8 cellular contexts compared by ENCODE assay signal in the genomic region with DNA sequence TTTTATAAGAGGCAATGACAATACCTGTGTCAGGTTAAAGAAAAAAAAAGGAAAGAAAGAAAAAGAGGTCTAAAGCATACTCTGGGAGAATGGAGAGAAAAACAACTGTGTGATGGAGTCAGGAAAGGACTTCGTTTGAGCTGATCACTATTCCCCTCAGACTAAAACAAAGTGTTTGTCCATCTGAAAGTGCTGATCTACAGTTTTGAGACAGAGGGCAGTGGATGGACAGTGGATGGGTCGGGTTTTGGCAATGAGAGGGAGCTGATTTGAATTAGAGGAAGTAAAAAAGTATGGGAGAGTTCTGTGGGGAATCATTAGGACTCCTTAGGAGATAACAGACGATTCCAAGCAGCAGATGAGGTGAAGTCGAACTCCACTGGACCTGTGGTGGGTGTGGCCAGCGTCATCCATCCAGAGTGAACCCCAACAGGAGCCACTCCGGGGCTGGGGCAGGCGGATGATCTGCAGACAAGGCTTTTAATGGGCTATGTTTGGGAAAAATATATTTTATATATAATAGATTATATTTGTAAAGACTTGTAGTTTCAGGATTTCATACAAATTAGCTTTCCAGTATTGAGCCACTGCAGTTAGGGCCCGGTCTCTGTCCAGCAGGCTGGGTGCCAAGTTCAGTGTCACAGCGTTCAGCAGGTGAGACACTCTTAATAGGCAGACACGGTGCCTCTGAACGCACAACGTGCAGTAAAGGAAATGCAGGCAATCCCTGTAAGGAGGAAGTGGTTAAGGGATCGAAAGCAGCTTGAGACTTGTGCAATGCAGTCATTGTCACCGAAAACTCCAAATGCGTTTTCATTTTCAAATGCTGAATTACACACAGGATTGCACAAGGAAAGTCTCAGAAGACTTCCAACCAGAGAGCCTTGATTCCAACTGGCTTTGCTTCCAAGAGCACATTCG.
A peak's percentile ranks its signal among the peaks of the same experiment; 100 is the strongest.
DNase-seq lines count a peak whose midpoint lies in the region; ATAC-seq, FAIRE-seq and TF ChIP-seq lines count a peak whose summit lies in the region.

No MANE protein-coding gene starts in this region.

- no peak for TF ChIP-seq CTCF in GM20000 (IDR thresholded peaks at IDR 0.05; ENCODE audit: extremely low read depth, missing control alignments)

- H3K27me3 Mint-ChIP-seq in naive thymus-derived CD8-positive, alpha-beta T cell = peaks cover 0 to 2% (median 0%) of the 10 kb centered on the region in 5 donors

- no peak for FAIRE-seq in HTR-8/SVneo (lab: Jason Lieb, UNC)

- peak; percentile 97 for ATAC-seq in HG03521 (IDR thresholded peaks at IDR 0.05; ENCODE audit: unreplicated experiment)
- ATAC-seq in naive thymus-derived CD8-positive, alpha-beta T cell = peak; percentile 74 to 85

- H3K27ac Mint-ChIP-seq in naive thymus-derived CD8-positive, alpha-beta T cell = peak overlapping the region in 8 of 10 donors; percentile 6 to 81 (median 53)

- POLR2A ChIA-PET in naive thymus-derived CD8-positive, alpha-beta T cell (lab: Charles Lee) = no interaction called here

- H3K4me3 Mint-ChIP-seq in naive thymus-derived CD8-positive, alpha-beta T cell = peak overlapping the region; percentile 44 to 81 (median 76)

- peaks cover 18 to 49% (median 38%) of the 10 kb centered on the region in 4 donors for H3K4me1 Mint-ChIP-seq in naive thymus-derived CD8-positive, alpha-beta T cell

- no peaks in the 10 kb centered on the region for H3K36me3 Mint-ChIP-seq in naive thymus-derived CD8-positive, alpha-beta T cell

- DNase-seq in EH (ENCODE audit: low read depth) (peak; percentile 44), GM20000 (ENCODE audit: low spot score) (peak; percentile 72), SKM-1 (lab: John Stamatoyannopoulos, UW; ENCODE audit: unreplicated experiment) (peak; percentile 99), hepatic stellate cell (ENCODE audit: low spot score) (no peak), HTR-8/SVneo (ENCODE audit: insufficient read length, low spot score) (no peak)
- peak; percentile 24 for DNase-seq in central memory CD4-positive, alpha-beta T cell
- peak in 7 of 10 donors; percentile 13 to 64 (median 25) for DNase-seq in naive thymus-derived CD8-positive, alpha-beta T cell

- peaks cover 0 to 3% (median 0%) of the 10 kb centered on the region in 9 donors for H3K9me3 Mint-ChIP-seq in naive thymus-derived CD8-positive, alpha-beta T cell

Comparison
In these comparisons a context has a peak if more than half of its experiments do, and no peak if none do; other contexts are left out.
1. DNase-seq: peak in EH (single experiment), GM20000 (single experiment), SKM-1 (single experiment), central memory CD4-positive, alpha-beta T cell (single experiment) and naive thymus-derived CD8-positive, alpha-beta T cell (7 of 10); none in hepatic stellate cell (single experiment) and HTR-8/SVneo (single experiment).